In the genomic region with DNA sequence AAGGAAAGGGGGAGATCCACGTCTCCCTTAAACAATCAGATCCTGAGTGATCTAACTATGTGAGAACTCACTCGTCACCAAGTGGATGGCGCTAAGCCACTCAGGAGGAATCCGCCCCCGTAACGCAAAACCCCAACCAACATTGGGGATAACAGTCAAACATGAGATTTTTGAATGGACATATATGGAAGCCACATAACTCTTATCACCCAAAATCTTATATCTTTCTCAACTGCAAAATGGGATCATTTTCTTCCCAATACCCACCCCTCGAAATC, we compare ENCODE assay signal across 15 cellular contexts.
A peak's percentile ranks its signal among the peaks of the same experiment; 100 is the strongest.
DNase-seq lines count a peak whose midpoint lies in the region; ATAC-seq and TF ChIP-seq lines count a peak whose summit lies in the region.
"Had no signal": no experiment of that assay in that cellular context is flagged by ENCODE, and none has a peak within 500 bp of the region (broad histone marks: within the 10 kb centered on the region; RNA-seq: fewer than 3 reads in every experiment).

No MANE protein-coding gene starts in this region.

- H3K27ac Mint-ChIP-seq in activated T-cell treated with anti-CD3 and anti-CD28 coated beads, Interleukin-2, amount 50 U/mL, for 72 hours: no peak overlapping the region
- peak overlapping the region; percentile 91 for H3K27ac Mint-ChIP-seq in CD4-positive, alpha-beta T cell
- H3K27ac Mint-ChIP-seq in T-helper 17 cell: peak overlapping the region; percentile 80
- no peak overlapping the region for H3K27ac Mint-ChIP-seq in activated T-helper 2 cell treated with anti-CD3 and anti-CD28 coated beads, Interferon-gamma antibody, Interleukin-2, Interleukin-4, amounts not matched to agents 10 μg/mL and 5 μg/mL and 100 μg/mL, durations not matched to agents 14 hours and 24 hours and 36 hours

- peaks cover 63% of the 10 kb centered on the region for H3K4me1 Mint-ChIP-seq in activated T-cell treated with anti-CD3 and anti-CD28 coated beads, Interleukin-2, amount 50 U/mL, for 72 hours (ENCODE audit: low read depth)
- H3K4me1 Mint-ChIP-seq in CD4-positive, alpha-beta T cell (ENCODE audit: low read depth): peaks cover 75% of the 10 kb centered on the region
- H3K4me1 Mint-ChIP-seq in T-helper 17 cell: peaks cover 24% of the 10 kb centered on the region
- H3K4me1 Mint-ChIP-seq in activated T-helper 2 cell treated with anti-CD3 and anti-CD28 coated beads, Interferon-gamma antibody, Interleukin-2, Interleukin-4, amounts not matched to agents 10 μg/mL and 5 μg/mL and 100 μg/mL, durations not matched to agents 14 hours and 24 hours and 36 hours (ENCODE audit: low read depth): peaks cover 30% of the 10 kb centered on the region

- CTCF ChIA-PET in CD4-positive, alpha-beta T cell (lab: Charles Lee): no interaction called here

- no peak for TF ChIP-seq CTCF in CD4-positive, alpha-beta T cell (IDR thresholded peaks at IDR 0.05)
- TF ChIP-seq CTCF in esophagus muscularis mucosa (IDR thresholded peaks at IDR 0.05): no peak

- no peaks in the 10 kb centered on the region for H3K27me3 Mint-ChIP-seq in activated T-cell treated with anti-CD3 and anti-CD28 coated beads, Interleukin-2, amount 50 U/mL, for 72 hours (ENCODE audit: low read depth)
- peaks cover 5% of the 10 kb centered on the region for H3K27me3 Mint-ChIP-seq in CD4-positive, alpha-beta T cell
- H3K27me3 Mint-ChIP-seq in T-helper 17 cell: no peaks in the 10 kb centered on the region
- peaks cover 5% of the 10 kb centered on the region for H3K27me3 Mint-ChIP-seq in activated T-helper 2 cell treated with anti-CD3 and anti-CD28 coated beads, Interferon-gamma antibody, Interleukin-2, Interleukin-4, amounts not matched to agents 10 μg/mL and 5 μg/mL and 100 μg/mL, durations not matched to agents 14 hours and 24 hours and 36 hours (ENCODE audit: low read depth)

- H3K4me3 Mint-ChIP-seq in activated T-cell treated with anti-CD3 and anti-CD28 coated beads, Interleukin-2, amount 50 U/mL, for 72 hours: peak overlapping the region; percentile 18 to 63
- H3K4me3 Mint-ChIP-seq in CD4-positive, alpha-beta T cell: peak overlapping the region; percentile 71
- H3K4me3 Mint-ChIP-seq in T-helper 17 cell: peak overlapping the region; percentile 70
- H3K4me3 Mint-ChIP-seq in activated T-helper 2 cell treated with anti-CD3 and anti-CD28 coated beads, Interferon-gamma antibody, Interleukin-2, Interleukin-4, amounts not matched to agents 10 μg/mL and 5 μg/mL and 100 μg/mL, durations not matched to agents 14 hours and 24 hours and 36 hours (ENCODE audit: low read depth): no peak overlapping the region

- H3K36me3 Mint-ChIP-seq in activated T-cell treated with anti-CD3 and anti-CD28 coated beads, Interleukin-2, amount 50 U/mL, for 72 hours (ENCODE audit: insufficient read depth in 2 of 2): no peaks in the 10 kb centered on the region
- H3K36me3 Mint-ChIP-seq in CD4-positive, alpha-beta T cell (ENCODE audit: low read depth): peaks cover 5% of the 10 kb centered on the region
- H3K36me3 Mint-ChIP-seq in T-helper 17 cell (ENCODE audit: low read depth): peaks cover 3% of the 10 kb centered on the region
- no peaks in the 10 kb centered on the region for H3K36me3 Mint-ChIP-seq in activated T-helper 2 cell treated with anti-CD3 and anti-CD28 coated beads, Interferon-gamma antibody, Interleukin-2, Interleukin-4, amounts not matched to agents 10 μg/mL and 5 μg/mL and 100 μg/mL, durations not matched to agents 14 hours and 24 hours and 36 hours (ENCODE audit: low read depth)

- TF ChIP-seq EP300 in esophagus muscularis mucosa (IDR thresholded peaks at IDR 0.05): no peak

- H3K27ac ChIP-seq in CD4-positive, alpha-beta T cell (ENCODE audit: low read depth, low read length): no peak overlapping the region
- no peak overlapping the region for H3K27ac ChIP-seq in esophagus muscularis mucosa (replicated peaks in 1 of 4)
- H3K27ac ChIP-seq: PC-9 had no signal

- POLR2A ChIA-PET in CD4-positive, alpha-beta T cell (lab: Charles Lee): no interaction called here

- DNase-seq in activated T-cell treated with anti-CD3 and anti-CD28 coated beads, Interleukin-2, amount 50 U/mL, for 72 hours: no peak
- DNase-seq in activated T-cell treated with anti-CD3 and anti-CD28 coated beads, Interleukin-2, amount 50 U/mL, for 48 hours: no peak
- DNase-seq in CD4-positive, alpha-beta T cell: no peak
- no peak for DNase-seq in T-helper 17 cell
- DNase-seq in esophagus muscularis mucosa (ENCODE audit: extremely low spot score): peak; percentile 74
- DNase-seq in amniotic stem cell (lab: John Stamatoyannopoulos, UW): no peak
- DNase-seq in activated T-helper 2 cell treated with anti-CD3 and anti-CD28 coated beads, Interferon-gamma antibody, Interleukin-2, Interleukin-4, amounts not matched to agents 10 μg/mL and 5 μg/mL and 100 μg/mL, durations not matched to agents 14 hours and 24 hours and 36 hours (ENCODE audit: low spot score): no peak
- DNase-seq: AML-193, H7, Karpas-422, NCI-H1105 treated with DMSO at 0.1 percent for 48 hours, NCI-H187, NCI-H69, PC-9 had no signal

- H3K4me1 ChIP-seq in esophagus muscularis mucosa: no peaks in the 10 kb centered on the region

- no peak for TF ChIP-seq POLR2A in esophagus muscularis mucosa (IDR thresholded peaks at IDR 0.05; ENCODE audit: low read depth)

- intact Hi-C loops in CD4-positive, alpha-beta T cell (cut with DNase I, micrococcal nuclease): no loop called here
- intact Hi-C loops in esophagus muscularis mucosa (cut with DNase I): no loop called here
- intact Hi-C loops in activated T-helper 2 cell treated with anti-CD3 and anti-CD28 coated beads, Interferon-gamma antibody, Interleukin-2, Interleukin-4, amounts not matched to agents 10 μg/mL and 5 μg/mL and 100 μg/mL, durations not matched to agents 14 hours and 24 hours and 36 hours (cut with micrococcal nuclease): loop anchor here (10.0 kb wide), 1 partner anchor 50 kb away; no protein-coding TSS in a partner anchor

- no peak overlapping the region for H3K4me3 ChIP-seq in esophagus muscularis mucosa
- H3K4me3 ChIP-seq: PC-9 had no signal

- H3K27me3 ChIP-seq in CD4-positive, alpha-beta T cell (ENCODE audit: control insufficient read depth, insufficient read depth, low read length): no peaks in the 10 kb centered on the region
- H3K27me3 ChIP-seq in esophagus muscularis mucosa: peaks cover 0 to 14% (median 0%) of the 10 kb centered on the region in 4 donors

- no peaks in the 10 kb centered on the region for H3K9me3 ChIP-seq in CD4-positive, alpha-beta T cell (ENCODE audit: control insufficient read depth, low read length)
- H3K9me3 ChIP-seq in T-helper 17 cell (ENCODE audit: control insufficient read depth, low read length, poor library complexity, severe bottlenecking) (no peaks in the 10 kb centered on the region), esophagus muscularis mucosa (no peaks in the 10 kb centered on the region)

- no peaks in the 10 kb centered on the region for H3K36me3 ChIP-seq in esophagus muscularis mucosa

- H3K9me3 Mint-ChIP-seq in activated T-cell treated with anti-CD3 and anti-CD28 coated beads, Interleukin-2, amount 50 U/mL, for 72 hours: no peaks in the 10 kb centered on the region
- peaks cover 3% of the 10 kb centered on the region for H3K9me3 Mint-ChIP-seq in CD4-positive, alpha-beta T cell
- no peaks in the 10 kb centered on the region for H3K9me3 Mint-ChIP-seq in activated T-helper 2 cell treated with anti-CD3 and anti-CD28 coated beads, Interferon-gamma antibody, Interleukin-2, Interleukin-4, amounts not matched to agents 10 μg/mL and 5 μg/mL and 100 μg/mL, durations not matched to agents 14 hours and 24 hours and 36 hours

- no peak for ATAC-seq in activated T-cell treated with anti-CD3 and anti-CD28 coated beads, Interleukin-2, amount 50 U/mL, for 72 hours (replicated peaks in 1 of 2)
- ATAC-seq in CD4-positive, alpha-beta T cell (ENCODE audit: poor library complexity): no peak
- ATAC-seq in T-helper 17 cell (no peak), HG03442 (IDR thresholded peaks at IDR 0.05; ENCODE audit: unreplicated experiment) (no peak)

- 56% methylated on average over 7 of the region's 7 CpGs for WGBS in esophagus muscularis mucosa

Comparison
In these comparisons a context has a peak if more than half of its experiments do, and no peak if none do; other contexts are left out.
1. H3K27ac Mint-ChIP-seq: peak in CD4-positive, alpha-beta T cell (single experiment) and T-helper 17 cell (single experiment); none in activated T-cell treated with anti-CD3 and anti-CD28 coated beads, Interleukin-2, amount 50 U/mL, for 72 hours (single experiment) and activated T-helper 2 cell treated with anti-CD3 and anti-CD28 coated beads, Interferon-gamma antibody, Interleukin-2, Interleukin-4, amounts not matched to agents 10 μg/mL and 5 μg/mL and 100 μg/mL, durations not matched to agents 14 hours and 24 hours and 36 hours (single experiment).